18 cellular contexts compared by ENCODE assay signal in genomic region chr17:65587602-65588193, GRCh38. TPM values are rescaled to one million over a fixed set of nuclear protein-coding genes. Genes with fewer than 3 reads are reported as not detected.
DNase-seq lines count a peak whose midpoint lies in the region; ATAC-seq, FAIRE-seq and TF ChIP-seq lines count a peak whose summit lies in the region.
"Had no signal": no experiment of that assay in that cellular context is flagged by ENCODE, and none has a peak within 500 bp of the region (broad histone marks: within the 10 kb centered on the region; RNA-seq: fewer than 3 reads in every experiment).

No MANE protein-coding gene starts in this region.

- CTCF ChIA-PET in CD4-positive, alpha-beta T cell (lab: Charles Lee), result no interaction called here

- no peak for FAIRE-seq in kidney (lab: Jason Lieb, UNC)

- peak overlapping the region; percentile 8 for H3K27ac Mint-ChIP-seq in CD4-positive, alpha-beta T cell
- H3K27ac Mint-ChIP-seq: CD4-positive, alpha-beta memory T cell had no signal

- no peak overlapping the region for H3K9ac ChIP-seq in kidney (ENCODE audit: low read length in 2 of 2)

- intact Hi-C loops in CD4-positive, alpha-beta T cell (cut with DNase I, micrococcal nuclease), result no loop called here
- intact Hi-C loops in kidney (cut with DNase I), result no loop called here

- DNase-seq in NCI-H82 (lab: John Stamatoyannopoulos, UW), result peak; percentile 12
- DNase-seq in NCI-H82 treated with DMSO at 0.1 percent for 48 hours (lab: John Stamatoyannopoulos, UW; ENCODE audit: unreplicated experiment), result no peak
- DNase-seq in CD4-positive, alpha-beta T cell, result no peak
- peak; percentile 32 for DNase-seq in kidney
- DNase-seq in T1000 (lab: John Stamatoyannopoulos, UW), result no peak
- DNase-seq in EL, result no peak
- DNase-seq: 8988T; AML-193; CD4-positive, alpha-beta memory T cell; DND-41; GF-D8; H9; IMR-90; Kasumi-1; NCI-H187 treated with DMSO at 0.1 percent for 48 hours had no signal

- POLR2A ChIA-PET in CD4-positive, alpha-beta T cell (lab: Charles Lee), result interaction anchor here (1.0 kb wide), 1 partner anchor 156 kb away, joined by 4 read pairs; no protein-coding TSS in a partner anchor

- H3K27me3 ChIP-seq in CD4-positive, alpha-beta T cell (ENCODE audit: control insufficient read depth, insufficient read depth, low read length), result no peaks in the 10 kb centered on the region
- no peaks in the 10 kb centered on the region for H3K27me3 ChIP-seq in thymus (ENCODE audit: control insufficient read depth, insufficient read depth)
- H3K27me3 ChIP-seq: Peyer's patch had no signal

- no peak overlapping the region for H3K4me3 ChIP-seq in kidney (ENCODE audit: low read length in 2 of 2)
- H3K4me3 ChIP-seq in thymus (ENCODE audit: low read length), result no peak overlapping the region
- H3K4me3 ChIP-seq: Peyer's patch had no signal

- WGBS in thymus, result 86% methylated on average over 10 of the region's 10 CpGs

- ATAC-seq in CD4-positive, alpha-beta T cell (ENCODE audit: poor library complexity), result no peak
- ATAC-seq in GM21515 (IDR thresholded peaks at IDR 0.05; ENCODE audit: unreplicated experiment), result no peak

- no peaks in the 10 kb centered on the region for H3K9me3 ChIP-seq in CD4-positive, alpha-beta T cell (ENCODE audit: control insufficient read depth, low read length)
- H3K9me3 ChIP-seq in kidney (ENCODE audit: control insufficient read depth in 1 of 2, low read length in 2 of 2) (no peaks in the 10 kb centered on the region), thymus (ENCODE audit: control insufficient read depth) (no peaks in the 10 kb centered on the region)
- H3K9me3 ChIP-seq: Peyer's patch had no signal

- H3K4me1 Mint-ChIP-seq in CD4-positive, alpha-beta T cell (ENCODE audit: low read depth), result peaks cover 47% of the 10 kb centered on the region

- H3K27ac ChIP-seq in CD4-positive, alpha-beta T cell (ENCODE audit: low read depth, low read length), result no peak overlapping the region
- H3K27ac ChIP-seq in kidney (ENCODE audit: low read depth in 2 of 2, low read length in 2 of 2) (no peak overlapping the region), thymus (ENCODE audit: low read depth) (peak overlapping the region; percentile 20)

- H3K4me3 Mint-ChIP-seq in CD4-positive, alpha-beta T cell, result no peak overlapping the region
- H3K4me3 Mint-ChIP-seq: H9 had no signal

- no peaks in the 10 kb centered on the region for H3K36me3 ChIP-seq in kidney (ENCODE audit: control insufficient read depth in 1 of 2, insufficient read depth in 2 of 2, low read length in 2 of 2)
- no peaks in the 10 kb centered on the region for H3K36me3 ChIP-seq in thymus (ENCODE audit: control insufficient read depth, insufficient read depth)
- H3K36me3 ChIP-seq: Peyer's patch had no signal

- no peaks in the 10 kb centered on the region for H3K36me3 Mint-ChIP-seq in CD4-positive, alpha-beta T cell (ENCODE audit: low read depth)
- H3K36me3 Mint-ChIP-seq: CD4-positive, alpha-beta memory T cell had no signal

- no peaks in the 10 kb centered on the region for H3K9me3 Mint-ChIP-seq in CD4-positive, alpha-beta T cell
- H3K9me3 Mint-ChIP-seq: CD4-positive, alpha-beta memory T cell; H9 had no signal

- no peak for TF ChIP-seq CTCF in CD4-positive, alpha-beta T cell (IDR thresholded peaks at IDR 0.05)
- TF ChIP-seq CTCF in kidney (IDR thresholded peaks at IDR 0.05; ENCODE audit: borderline replicate concordance, extremely low read depth, insufficient read depth), result no peak

- no peaks in the 10 kb centered on the region for H3K27me3 Mint-ChIP-seq in CD4-positive, alpha-beta T cell

- H3K4me1 ChIP-seq in kidney (ENCODE audit: control insufficient read depth in 1 of 2, insufficient read depth in 1 of 2, low read depth in 1 of 2, low read length in 2 of 2) (no peaks in the 10 kb centered on the region), thymus (ENCODE audit: control insufficient read depth, insufficient read depth, low read length) (peaks cover 11% of the 10 kb centered on the region)

RNA-seq across cellular contexts. Expression of gene AXIN2, which starts 26.2 kb away (rescaled TPM):
- total RNA-seq in CD4-positive, alpha-beta T cell, result 10 to 100 TPM; 47.9 to 49.8 TPM
- total RNA-seq in kidney, result 14.0 TPM
- polyA plus RNA-seq in kidney (ENCODE audit: insufficient read depth, low read depth, low replicate concordance) (1.2 TPM), thymus (9.8 TPM)

Comparison
In these comparisons a context has a peak if more than half of its experiments do, and no peak if none do; other contexts are left out.
1. DNase-seq: peak in NCI-H82 (single experiment) and kidney (single experiment); none in NCI-H82 treated with DMSO at 0.1 percent for 48 hours (single experiment), CD4-positive, alpha-beta T cell (0 of 10), T1000 (single experiment) and EL (single experiment).